21 cellular contexts compared by ENCODE assay signal in the genomic region with DNA sequence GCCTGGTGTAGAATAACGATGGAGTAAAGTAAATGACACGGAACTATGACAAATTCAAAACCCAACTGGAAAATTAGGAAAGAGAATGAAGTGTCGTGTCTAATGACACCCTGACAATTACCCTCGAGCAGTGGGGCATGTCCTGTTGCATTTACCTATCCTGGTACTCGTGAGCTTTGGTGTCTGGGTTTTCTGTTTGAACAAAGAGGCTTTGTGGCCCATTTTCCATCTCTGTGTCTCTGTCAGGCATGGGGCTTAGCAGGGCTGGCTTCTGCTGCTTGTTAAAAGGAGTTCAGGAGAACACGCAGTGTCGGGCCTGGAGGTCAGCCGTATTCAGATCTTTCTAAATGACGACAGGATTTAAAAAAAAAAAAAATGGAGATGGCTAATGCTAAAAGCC.
DNase-seq lines count a peak whose midpoint lies in the region; ATAC-seq and TF ChIP-seq lines count a peak whose summit lies in the region.
"Had no signal": no experiment of that assay in that cellular context is flagged by ENCODE, and none has a peak within 500 bp of the region (broad histone marks: within the 10 kb centered on the region; RNA-seq: fewer than 3 reads in every experiment).

No MANE protein-coding gene starts in this region.

- no peak overlapping the region for H2BK15ac ChIP-seq in neuronal stem cell (ENCODE audit: low read length)

- no peaks in the 10 kb centered on the region for H3K27me3 ChIP-seq in GM23338 (ENCODE audit: insufficient read depth)
- peaks cover 36% of the 10 kb centered on the region for H3K27me3 ChIP-seq in PC-9 (ENCODE audit: insufficient read depth, low read depth)
- no peaks in the 10 kb centered on the region for H3K27me3 ChIP-seq in neuronal stem cell (ENCODE audit: control insufficient read depth in 3 of 3, insufficient read depth in 3 of 3, low read depth in 1 of 3, low read length in 3 of 3)
- H3K27me3 ChIP-seq in MM.1S (replicated peaks; ENCODE audit: insufficient read depth, low read length): no peaks in the 10 kb centered on the region
- no peaks in the 10 kb centered on the region for H3K27me3 ChIP-seq in gastrocnemius medialis
- H3K27me3 ChIP-seq: Peyer's patch had no signal

- H3K27me3 Mint-ChIP-seq in GM23338 (ENCODE audit: insufficient read depth, low read depth, poor library complexity): peaks cover 4% of the 10 kb centered on the region

- H3K9me2 ChIP-seq in GM23338 (ENCODE audit: insufficient read depth) (no peaks in the 10 kb centered on the region; the same call in 1 of the 2 replicates), PC-9 (ENCODE audit: insufficient read depth) (no peaks in the 10 kb centered on the region), MM.1S (replicated peaks; ENCODE audit: insufficient read depth, low read length) (no peaks in the 10 kb centered on the region)

- no peak overlapping the region for H3K27ac Mint-ChIP-seq in GM23338
- H3K27ac Mint-ChIP-seq: CD4-positive, alpha-beta memory T cell had no signal

- peaks cover 11% of the 10 kb centered on the region; the same call in 2 of the 3 replicates for H3K4me1 Mint-ChIP-seq in GM23338
- H3K4me1 Mint-ChIP-seq: CD4-positive, alpha-beta memory T cell had no signal

- H3K4ac ChIP-seq in neuronal stem cell (ENCODE audit: low read length): no peak overlapping the region

- H3F3A ChIP-seq in GM23338 (replicated peaks; ENCODE audit: low read depth) (no peaks in the 10 kb centered on the region), PC-9 (ENCODE audit: insufficient read depth, low read depth) (no peaks in the 10 kb centered on the region), MM.1S (ENCODE audit: insufficient read depth, low read length) (no peaks in the 10 kb centered on the region)

- no peak overlapping the region for H4K8ac ChIP-seq in neuronal stem cell (ENCODE audit: low read depth, low read length)

- CTCF ChIA-PET in PC-9 (lab: Charles Lee): interaction anchor here (0.6 kb wide), 1 partner anchor 79 kb away, joined by 3 read pairs; no protein-coding TSS in a partner anchor

- H3K4me3 ChIP-seq in GM23338: no peak overlapping the region
- no peak overlapping the region for H3K4me3 ChIP-seq in PC-9
- no peak overlapping the region for H3K4me3 ChIP-seq in neuronal stem cell (ENCODE audit: low read length in 2 of 2)
- no peak overlapping the region for H3K4me3 ChIP-seq in MM.1S (ENCODE audit: low read length)
- no peak overlapping the region for H3K4me3 ChIP-seq in gastrocnemius medialis
- H3K4me3 ChIP-seq: A549, Peyer's patch had no signal

- H4K20me1 ChIP-seq in GM23338 (replicated peaks; ENCODE audit: insufficient read depth) (no peaks in the 10 kb centered on the region), PC-9 (ENCODE audit: insufficient read depth) (no peaks in the 10 kb centered on the region), MM.1S (ENCODE audit: insufficient read depth, low read length) (no peaks in the 10 kb centered on the region)

- TF ChIP-seq CTCF in GM23338 (conservative IDR thresholded peaks at IDR 0.05; ENCODE audit: low read depth in 2 of 2): no peak
- no peak for TF ChIP-seq CTCF in PC-9 (conservative IDR thresholded peaks at IDR 0.05)
- TF ChIP-seq CTCF in MM.1S (IDR thresholded peaks at IDR 0.05; ENCODE audit: low read length): no peak
- TF ChIP-seq CTCF in gastrocnemius medialis (IDR thresholded peaks at IDR 0.05 in 4 of 5, conservative IDR thresholded peaks at IDR 0.05 in 1 of 5): no peak

- no peak overlapping the region for H3K23ac ChIP-seq in neuronal stem cell (ENCODE audit: low read depth, low read length, poor library complexity)

- no peak overlapping the region for H2BK120ac ChIP-seq in neuronal stem cell (ENCODE audit: low read depth, low read length)

- no peak for TF ChIP-seq POLR2A in gastrocnemius medialis (IDR thresholded peaks at IDR 0.05)

- DNase-seq in GM23338 (ENCODE audit: low spot score) (no peak), PC-9 (no peak), islet precursor cell (peak; percentile 93), neuronal stem cell (ENCODE audit: low spot score) (peak; percentile 41), NCI-H2081 treated with DMSO at 0.1 percent for 48 hours (lab: John Stamatoyannopoulos, UW) (no peak), MM.1S (no peak), gastrocnemius medialis (no peak), NCI-H1105 treated with DMSO at 0.1 percent for 48 hours (lab: John Stamatoyannopoulos, UW) (no peak)
- DNase-seq: CD4-positive, alpha-beta memory T cell; DMS153; GOT3; IMR-90; NCI-H1436; NCI-H1930; NCI-H345; NCI-H524 treated with DMSO at 0.1 percent for 48 hours; Peyer's patch had no signal

- H2AFZ ChIP-seq in GM23338 (no peak overlapping the region), PC-9 (peak overlapping the region; percentile 30; the same call in 1 of the 2 replicates), neuronal stem cell (ENCODE audit: low read length) (peak overlapping the region; percentile 65), MM.1S (ENCODE audit: low read length) (no peak overlapping the region)

- H2AK5ac ChIP-seq in neuronal stem cell (ENCODE audit: low read depth, low read length): no peak overlapping the region

- H3K79me1 ChIP-seq in neuronal stem cell (ENCODE audit: low read depth, low read length): no peaks in the 10 kb centered on the region

- H3K9me3 ChIP-seq in PC-9 (ENCODE audit: insufficient read depth, low read depth) (no peaks in the 10 kb centered on the region), neuronal stem cell (replicated peaks in 1 of 2; ENCODE audit: control insufficient read depth in 2 of 2, insufficient read depth in 1 of 2, low read depth in 1 of 2, low read length in 2 of 2) (no peaks in the 10 kb centered on the region), MM.1S (replicated peaks; ENCODE audit: insufficient read depth, low read length) (no peaks in the 10 kb centered on the region), gastrocnemius medialis (no peaks in the 10 kb centered on the region)
- H3K9me3 ChIP-seq: A549, Peyer's patch had no signal

- H3K36me3 ChIP-seq in GM23338 (ENCODE audit: insufficient read depth): no peaks in the 10 kb centered on the region
- H3K36me3 ChIP-seq in PC-9 (ENCODE audit: low read depth): no peaks in the 10 kb centered on the region
- no peaks in the 10 kb centered on the region for H3K36me3 ChIP-seq in neuronal stem cell (replicated peaks in 1 of 2; ENCODE audit: control insufficient read depth in 2 of 2, insufficient read depth in 2 of 2, low read length in 2 of 2)
- no peaks in the 10 kb centered on the region for H3K36me3 ChIP-seq in MM.1S (replicated peaks; ENCODE audit: insufficient read depth, low read length)
- H3K36me3 ChIP-seq in gastrocnemius medialis: no peaks in the 10 kb centered on the region
- H3K36me3 ChIP-seq: Peyer's patch had no signal

- BruUV-seq in PC-9 (replicated peaks; lab: Mats Ljungman, UMichigan): no TSS peak

- H3K4me3 Mint-ChIP-seq in GM23338: no peak overlapping the region
- H3K4me3 Mint-ChIP-seq: CD4-positive, alpha-beta memory T cell had no signal

- H4K91ac ChIP-seq in neuronal stem cell (ENCODE audit: low read depth, low read length, poor library complexity): no peak overlapping the region

- intact Hi-C loops in PC-9 (cut with micrococcal nuclease; ENCODE audit: unreplicated experiment) (no loop called here), gastrocnemius medialis (cut with DNase I; ENCODE audit: low total_unique reads) (no loop called here)

- H3K27ac ChIP-seq in GM23338 (ENCODE audit: low read depth) (no peak overlapping the region), PC-9 (no peak overlapping the region), neuronal stem cell (replicated peaks; ENCODE audit: low read length) (peak overlapping the region; percentile 83), MM.1S (ENCODE audit: low read length) (no peak overlapping the region), gastrocnemius medialis (no peak overlapping the region)
- H3K27ac ChIP-seq: A549, HL-60, Peyer's patch had no signal

- H3K4me2 ChIP-seq in GM23338 (no peak overlapping the region), PC-9 (no peak overlapping the region), neuronal stem cell (ENCODE audit: insufficient read depth, low read length, poor library complexity, severe bottlenecking) (peak overlapping the region; percentile 31), MM.1S (ENCODE audit: low read depth, low read length) (no peak overlapping the region)
- H3K4me2 ChIP-seq: A549 had no signal

- H3K36me3 Mint-ChIP-seq in GM23338 (ENCODE audit: low read depth): no peaks in the 10 kb centered on the region
- H3K36me3 Mint-ChIP-seq: CD4-positive, alpha-beta memory T cell had no signal

- H2BK5ac ChIP-seq in neuronal stem cell (ENCODE audit: low read length): no peak overlapping the region

- H3K79me2 ChIP-seq in GM23338 (replicated peaks; ENCODE audit: insufficient read depth) (no peaks in the 10 kb centered on the region), PC-9 (ENCODE audit: low read depth) (no peaks in the 10 kb centered on the region), MM.1S (ENCODE audit: low read length) (no peaks in the 10 kb centered on the region)

- H2BK12ac ChIP-seq in neuronal stem cell (ENCODE audit: low read length): no peak overlapping the region

- POLR2A ChIA-PET in PC-9 (lab: Charles Lee; ENCODE audit: unreplicated experiment): interaction anchor here (0.7 kb wide), 1 partner anchor 972 kb away, joined by 4 read pairs; no protein-coding TSS in a partner anchor

- no CpG with 5 or more reads among the region's 9 CpGs for WGBS in neuronal stem cell (ENCODE audit: extremely low coverage in 2 of 2, insufficient read length in 2 of 2, insufficient replicate concordance in 1 of 2), 2 donors

- 0 out of 2 replicates have a peak, but pooled peaks cover 4% of the 10 kb centered on the region for H3K4me1 ChIP-seq in GM23338 (ENCODE audit: insufficient read depth)
- H3K4me1 ChIP-seq in PC-9 (replicated peaks; ENCODE audit: insufficient read depth): no peaks in the 10 kb centered on the region
- peaks cover 0 to 6% of the 10 kb centered on the region in 2 donors for H3K4me1 ChIP-seq in neuronal stem cell (ENCODE audit: control insufficient read depth in 2 of 2, insufficient read depth in 1 of 2, low read depth in 1 of 2, low read length in 2 of 2)
- H3K4me1 ChIP-seq in MM.1S (ENCODE audit: low read length): no peaks in the 10 kb centered on the region
- no peaks in the 10 kb centered on the region for H3K4me1 ChIP-seq in gastrocnemius medialis
- H3K4me1 ChIP-seq: A549, Peyer's patch had no signal

- no peak overlapping the region for H3K14ac ChIP-seq in neuronal stem cell (ENCODE audit: low read length)

- in situ Hi-C loops in gastrocnemius medialis (cut with MboI; ENCODE audit: low sequenced_read_pairs in 4 of 4): no loop called here

- H3K9ac ChIP-seq in neuronal stem cell (ENCODE audit: low read depth, low read length, poor library complexity): no peak overlapping the region
- no peak overlapping the region for H3K9ac ChIP-seq in MM.1S (ENCODE audit: low read length)

- peak; percentile 46; the same call in 2 of the 3 replicates for ATAC-seq in GM23338
- no peak for ATAC-seq in gastrocnemius medialis
- ATAC-seq: A549, HCT116, Right ventricle myocardium inferior had no signal

- no peaks in the 10 kb centered on the region for H3K9me3 Mint-ChIP-seq in GM23338
- H3K9me3 Mint-ChIP-seq: CD4-positive, alpha-beta memory T cell had no signal

- no peak overlapping the region for H3K18ac ChIP-seq in neuronal stem cell (ENCODE audit: low read length)

Comparison
In these comparisons a context has a peak if more than half of its experiments do, and no peak if none do; other contexts are left out.
1. DNase-seq: peak in islet precursor cell (single experiment) and neuronal stem cell (single experiment); none in GM23338 (single experiment), PC-9 (0 of 2), NCI-H2081 treated with DMSO at 0.1 percent for 48 hours (single experiment), MM.1S (single experiment), gastrocnemius medialis (0 of 2) and NCI-H1105 treated with DMSO at 0.1 percent for 48 hours (single experiment).
2. H2AFZ ChIP-seq: peak in PC-9 (single experiment) and neuronal stem cell (single experiment); none in GM23338 (single experiment) and MM.1S (single experiment).